29 cellular contexts compared by ENCODE assay signal in the genomic region with DNA sequence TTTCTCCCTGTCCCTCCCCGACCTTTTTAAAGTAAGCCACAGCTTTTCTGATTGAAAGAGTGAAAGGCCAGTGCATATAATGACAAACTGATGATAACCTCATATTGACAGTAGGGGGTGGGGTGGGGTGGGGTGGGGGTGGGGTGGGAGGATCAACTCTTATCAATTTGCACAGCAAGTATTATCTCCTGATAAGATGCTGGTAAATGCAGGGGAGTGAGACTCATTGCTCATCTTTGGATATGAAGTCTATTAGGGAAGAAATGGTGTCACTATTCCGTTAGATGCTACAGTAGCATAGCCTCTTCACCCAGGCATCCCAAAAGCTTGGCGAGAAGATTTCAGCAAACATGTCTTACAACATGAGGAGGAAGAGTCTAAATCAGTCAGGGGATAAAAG.
"Had no signal": no experiment of that assay in that cellular context is flagged by ENCODE, and none has a peak within 500 bp of the region (broad histone marks: within the 10 kb centered on the region; RNA-seq: fewer than 3 reads in every experiment).

No MANE protein-coding gene starts in this region.

- H3K27ac ChIP-seq: hepatocyte, lower lobe of right lung, neural progenitor cell, neutrophil, ovary, right atrium auricular region, right lobe of liver, stomach, testis, thyroid gland, transverse colon, upper lobe of left lung, vagina had no signal

- H2AFZ ChIP-seq: hepatocyte, neural progenitor cell had no signal

- H3K4me1 ChIP-seq: lower lobe of right lung, neural progenitor cell, right atrium auricular region, stomach, testis, transverse colon, upper lobe of left lung, vagina had no signal

- ATAC-seq: left cardiac atrium; left lobe of liver; lower lobe of right lung; natural killer cell; right lobe of liver; stimulated activated memory B cell treated with anti-CD40 and anti-IgM and Interleukin-4, amounts not matched to agents 10 μg/mL and 1 μg/mL and 100 μg/mL, for 72 hours; stimulated activated naive CD8-positive, alpha-beta T cell treated with anti-CD3 and anti-CD28 coated beads, Interleukin-15, Interleukin-2, amounts not matched to agents 100 U/mL and 50 U/mL, for 24 hours had no signal

- H3K79me2 ChIP-seq: hepatocyte had no signal

- H3K4me3 ChIP-seq: hepatocyte, lower lobe of right lung, neural progenitor cell, ovary, right atrium auricular region, right lobe of liver, smooth muscle cell, stomach, testis, thyroid gland, transverse colon, upper lobe of left lung, vagina had no signal

- H3K9me3 ChIP-seq: lower lobe of right lung, neutrophil, ovary, right atrium auricular region, right lobe of liver, stomach, testis, thyroid gland, transverse colon, upper lobe of left lung, vagina had no signal

- H3K4me2 ChIP-seq: hepatocyte, neural progenitor cell, smooth muscle cell had no signal

- H3K36me3 ChIP-seq: lower lobe of right lung, neural progenitor cell, neutrophil, ovary, right atrium auricular region, right lobe of liver, stomach, thyroid gland, transverse colon, upper lobe of left lung, vagina had no signal

- H3K27me3 ChIP-seq: hepatocyte, neural progenitor cell, neutrophil, ovary, right atrium auricular region, right lobe of liver, stomach, testis, thyroid gland, transverse colon, upper lobe of left lung, vagina had no signal

- DNase-seq: islet precursor cell; kidney glomerular epithelial cell; left cardiac atrium; lower lobe of right lung; mammary epithelial cell; mesenchymal stem cell; naive B cell; natural killer cell; nephron progenitor cell; ovary; right lobe of liver; stimulated activated CD4-positive, alpha-beta T cell treated with anti-CD3 and anti-CD28 coated beads, Interleukin-1b, Interleukin-23, amount 100 ng/mL, for 48 hours; stimulated activated CD4-positive, alpha-beta T cell treated with anti-CD3 and anti-CD28 coated beads, Interleukin-2, amount 100 ng/mL, for 48 hours; stimulated activated CD4-positive, alpha-beta T cell treated with anti-CD3 and anti-CD28 coated beads, Interleukin-4, amount 100 ng/mL, for 4 hours; stimulated activated CD8-positive, alpha-beta memory T cell treated with anti-CD3 and anti-CD28 coated beads, Interleukin-4, amount 100 ng/mL, for 48 hours; stimulated activated naive CD8-positive, alpha-beta T cell treated with anti-CD3 and anti-CD28 coated beads, Interleukin-15, Interleukin-2, amounts not matched to agents 100 U/mL and 50 U/mL, for 24 hours; stomach; testis; thyroid gland; transverse colon; upper lobe of left lung had no signal

- H3K9ac ChIP-seq: neural progenitor cell had no signal
